In the genomic region with DNA sequence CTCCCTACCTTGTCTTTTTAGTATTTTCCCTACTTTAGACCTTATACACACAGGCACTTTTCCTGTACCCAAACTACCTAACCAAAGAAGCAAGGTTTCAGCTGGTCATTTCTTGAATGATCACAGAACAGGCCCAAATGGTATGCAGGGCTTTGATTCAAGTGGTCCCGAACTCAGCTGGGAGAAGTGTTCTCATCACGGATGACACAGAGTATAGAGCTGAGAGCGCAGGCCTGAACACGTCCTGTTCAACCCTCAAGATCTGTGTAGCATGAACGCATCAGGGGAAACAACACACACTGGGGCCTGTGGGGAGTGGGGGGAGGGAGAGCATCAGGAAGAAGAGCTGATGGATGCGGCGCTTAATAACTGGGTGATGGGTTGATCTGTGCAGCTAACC, we compare ENCODE assay signal across 29 cellular contexts.
"Had no signal": no experiment of that assay in that cellular context is flagged by ENCODE, and none has a peak within 500 bp of the region (broad histone marks: within the 10 kb centered on the region; RNA-seq: fewer than 3 reads in every experiment).

No MANE protein-coding gene starts in this region.

- H3K27ac ChIP-seq: ascending aorta, VCaP had no signal

- H3K27me3 ChIP-seq: ascending aorta had no signal

- H3K9me3 ChIP-seq: ascending aorta had no signal

- DNase-seq: activated B cell treated with CpG ODN at 0.5 μM for 24 hours; activated CD4-positive, alpha-beta memory T cell treated with anti-CD3 and anti-CD28 coated beads for 36 hours; activated CD4-positive, alpha-beta T cell treated with anti-CD3 and anti-CD28 coated beads for 4 hours; activated CD4-positive, alpha-beta T cell treated with anti-CD3 and anti-CD28 coated beads, Interleukin-2, amount 50 U/mL, for 1 hour; activated CD4-positive, CD25-positive, alpha-beta regulatory T cell treated with anti-CD3 and anti-CD28 coated beads, Interleukin-2, amount 50 U/mL, for 72 hours; activated CD8-positive, alpha-beta memory T cell treated with anti-CD3 and anti-CD28 coated beads for 24 hours; activated CD8-positive, alpha-beta memory T cell treated with anti-CD3 and anti-CD28 coated beads, Interleukin-2, amount 10 ng/mL, durations not matched to agents 7 days and 5 days; activated CD8-positive, alpha-beta memory T cell treated with anti-CD3 and anti-CD28 coated beads, Interleukin-2, amount 50 U/mL, for 48 hours; activated gamma-delta T cell; activated naive CD4-positive, alpha-beta T cell treated with Interleukin-2 at 50 U/mL for 16 hours; activated naive CD8-positive, alpha-beta T cell treated with anti-CD3 and anti-CD28 coated beads, Interleukin-2, amount 10 ng/mL, durations not matched to agents 7 days and 5 days; activated T-cell treated with anti-CD3 and anti-CD28 coated beads, Interleukin-2, amount 50 U/mL, for 1 hour; amygdala; caudate nucleus; cerebellar nuclear complex; NCI-H1105; NCI-H1417 treated with DMSO at 0.1 percent for 48 hours; NCI-H187 treated with DMSO at 0.1 percent for 48 hours; NCI-H2081; NCI-H345; NCI-H524 treated with DMSO at 0.1 percent for 48 hours; Right ventricle myocardium superior; RPMI8226; SW 1271; T-helper 1 cell; T-helper 9 cell had no signal

- H3K4me1 ChIP-seq: ascending aorta had no signal

- ATAC-seq: activated CD8-positive, alpha-beta memory T cell treated with anti-CD3 and anti-CD28 coated beads, Interleukin-2, amount 10 ng/mL, durations not matched to agents 7 days and 5 days; Panc1 had no signal

- H3K4me3 ChIP-seq: ascending aorta had no signal

- H3K36me3 ChIP-seq: ascending aorta had no signal
